ENCODE assay signal across 8 cellular contexts in genomic region chr17:81509687-81510523, GRCh38. TPM values are rescaled to one million over a fixed set of nuclear protein-coding genes. Genes with fewer than 3 reads are reported as not detected.
DNase-seq lines count a peak whose midpoint lies in the region; ATAC-seq and TF ChIP-seq lines count a peak whose summit lies in the region.

No MANE protein-coding gene starts in this region.

- peak overlapping the region; percentile 98 for H3K9ac ChIP-seq in IMR-90 (ENCODE audit: low read depth, low read length)

- CTCF ChIA-PET in A673 (lab: Charles Lee) (no interaction called here), IMR-90 (lab: Yijun Ruan, JAX) (no interaction called here)

- H3K23ac ChIP-seq in IMR-90 (ENCODE audit: low read depth, low read length), result peak overlapping the region; percentile 86

- in situ Hi-C loops in IMR-90 (cut with MboI; ENCODE audit: low sequenced_read_pairs), result no loop called here

- H3K9me3 ChIP-seq in A673 (ENCODE audit: low read depth, low read length, poor library complexity, severe bottlenecking), result no peaks in the 10 kb centered on the region
- no peaks in the 10 kb centered on the region for H3K9me3 ChIP-seq in IMR-90 (ENCODE audit: control insufficient read depth, insufficient read depth, low read length)

- peaks cover 48% of the 10 kb centered on the region for H3K36me3 Mint-ChIP-seq in activated T-helper 2 cell treated with anti-CD3 and anti-CD28 coated beads, Interferon-gamma antibody, Interleukin-2, Interleukin-4, amounts not matched to agents 10 μg/mL and 5 μg/mL and 100 μg/mL, durations not matched to agents 14 hours and 24 hours and 36 hours (ENCODE audit: low read depth)

- H3K18ac ChIP-seq in IMR-90 (ENCODE audit: low read depth, low read length), result no peak overlapping the region

- peak overlapping the region in 1 of 2 experiments; percentile 16; a peak in 2 of 4 replicates for H4K8ac ChIP-seq in IMR-90 (ENCODE audit: low read depth in 2 of 2, low read length in 2 of 2)

- 5% methylated on average over 4 of the region's 19 CpGs; no CpG with 5 or more reads in 1 of the 2 experiments for WGBS in IMR-90 (ENCODE audit: extremely low coverage in 2 of 2, insufficient read length in 1 of 2), 2 experiments

- peak overlapping the region; percentile 97 for H3K4me3 Mint-ChIP-seq in activated T-helper 2 cell treated with anti-CD3 and anti-CD28 coated beads, Interferon-gamma antibody, Interleukin-2, Interleukin-4, amounts not matched to agents 10 μg/mL and 5 μg/mL and 100 μg/mL, durations not matched to agents 14 hours and 24 hours and 36 hours (ENCODE audit: low read depth)

- H2AFZ ChIP-seq in IMR-90 (replicated peaks; ENCODE audit: low read length, poor library complexity), result no peak overlapping the region

- H3K4me3 ChIP-seq in A673 (ENCODE audit: low read depth, low read length, poor library complexity, severe bottlenecking), result peak overlapping the region; percentile 79
- peak overlapping the region; percentile 79 for H3K4me3 ChIP-seq in IMR-90 (ENCODE audit: insufficient read depth, low read depth, low read length)
- H3K4me3 ChIP-seq in iPS-11a (ENCODE audit: low read depth, low read length), result peak overlapping the region; percentile 94

- H3K79me1 ChIP-seq in IMR-90 (ENCODE audit: low read depth in 1 of 2, low read length in 2 of 2), result peaks cover 0 to 35% of the 10 kb centered on the region in 2 experiments; a peak in 2 of 4 replicates

- dilution Hi-C loops in IMR-90 (cut with HindIII; ENCODE audit: low sequenced_read_pairs, unreplicated experiment), result no loop called here

- H3K36me3 ChIP-seq in A673 (ENCODE audit: insufficient read depth, low read length, poor library complexity, severe bottlenecking), result peaks cover 32% of the 10 kb centered on the region
- H3K36me3 ChIP-seq in IMR-90 (ENCODE audit: control insufficient read depth, insufficient read depth, low read length), result peaks cover 37% of the 10 kb centered on the region

- no peak for TF ChIP-seq CTCF in A673 (conservative IDR thresholded peaks at IDR 0.05; ENCODE audit: low read depth, low read length)
- TF ChIP-seq CTCF in IMR-90 (conservative IDR thresholded peaks at IDR 0.05; ENCODE audit: low read depth, low read length), result no peak

- peak overlapping the region; percentile 75 for H2BK5ac ChIP-seq in IMR-90 (ENCODE audit: low read depth, low read length, poor library complexity, severe bottlenecking)

- H2BK120ac ChIP-seq in IMR-90 (ENCODE audit: low read depth, low read length), result no peak overlapping the region

- H3K4me1 ChIP-seq in A673 (ENCODE audit: insufficient read depth, low read length, poor library complexity, severe bottlenecking) (peaks cover 12% of the 10 kb centered on the region), IMR-90 (ENCODE audit: control insufficient read depth, insufficient read depth, low read length) (peaks cover 2% of the 10 kb centered on the region)

- peaks cover 61% of the 10 kb centered on the region for H4K20me1 ChIP-seq in IMR-90 (ENCODE audit: insufficient read depth, low read length)

- H3K4me1 Mint-ChIP-seq in activated T-helper 2 cell treated with anti-CD3 and anti-CD28 coated beads, Interferon-gamma antibody, Interleukin-2, Interleukin-4, amounts not matched to agents 10 μg/mL and 5 μg/mL and 100 μg/mL, durations not matched to agents 14 hours and 24 hours and 36 hours (ENCODE audit: low read depth), result peaks cover 20% of the 10 kb centered on the region

- peak; percentile 27; the same call in 1 of the 2 replicates for TF ChIP-seq POLR2A in IMR-90 (IDR thresholded peaks at IDR 0.05; ENCODE audit: low read depth, low read length)

- H3K56ac ChIP-seq in IMR-90 (ENCODE audit: extremely low read depth, insufficient read depth, low read length), result peak overlapping the region; percentile 80

- H3K4me2 ChIP-seq in IMR-90 (ENCODE audit: low read depth, low read length), result peak overlapping the region; percentile 70

- peak overlapping the region; percentile 93 for H3K14ac ChIP-seq in IMR-90 (replicated peaks; ENCODE audit: low read depth, low read length)

- H2AK5ac ChIP-seq in IMR-90 (ENCODE audit: low read depth, low read length), result no peak overlapping the region

- H3K27me3 ChIP-seq in A673 (replicated peaks; ENCODE audit: insufficient read depth, low read depth, low read length, poor library complexity), result no peaks in the 10 kb centered on the region
- H3K27me3 ChIP-seq in IMR-90 (ENCODE audit: control insufficient read depth, insufficient read depth, low read length), result no peaks in the 10 kb centered on the region

- ATAC-seq in IMR-90 (ENCODE audit: low read depth) (no peak), GM19397 (IDR thresholded peaks at IDR 0.05; ENCODE audit: unreplicated experiment) (no peak), HG02970 (IDR thresholded peaks at IDR 0.05; ENCODE audit: low FRiP score, unreplicated experiment) (no peak)

- no peaks in the 10 kb centered on the region for H3K9me1 ChIP-seq in IMR-90 (ENCODE audit: insufficient read depth, low read length)

- no peak overlapping the region for H2BK20ac ChIP-seq in IMR-90 (ENCODE audit: low read depth, low read length)

- H4K91ac ChIP-seq in IMR-90 (ENCODE audit: insufficient read depth, low read depth, low read length), result no peak overlapping the region

- intact Hi-C loops in A673 (cut with micrococcal nuclease; ENCODE audit: unreplicated experiment) (loop anchor here (10.0 kb wide), 1 partner anchor 95 kb away; no protein-coding TSS in a partner anchor), IMR-90 (cut with micrococcal nuclease) (no loop called here)
- intact Hi-C loops in activated T-helper 2 cell treated with anti-CD3 and anti-CD28 coated beads, Interferon-gamma antibody, Interleukin-2, Interleukin-4, amounts not matched to agents 10 μg/mL and 5 μg/mL and 100 μg/mL, durations not matched to agents 14 hours and 24 hours and 36 hours (cut with micrococcal nuclease), result loop anchor here (5.0 kb wide), 1 partner anchor 113 kb away; the partner anchor contains the start of gene BAHCC1

- no peak overlapping the region for H2AK9ac ChIP-seq in IMR-90 (replicated peaks; ENCODE audit: low read depth, low read length, poor library complexity)

- H3K9me3 Mint-ChIP-seq in activated T-helper 2 cell treated with anti-CD3 and anti-CD28 coated beads, Interferon-gamma antibody, Interleukin-2, Interleukin-4, amounts not matched to agents 10 μg/mL and 5 μg/mL and 100 μg/mL, durations not matched to agents 14 hours and 24 hours and 36 hours, result no peaks in the 10 kb centered on the region

- no peaks in the 10 kb centered on the region for H3K27me3 Mint-ChIP-seq in activated T-helper 2 cell treated with anti-CD3 and anti-CD28 coated beads, Interferon-gamma antibody, Interleukin-2, Interleukin-4, amounts not matched to agents 10 μg/mL and 5 μg/mL and 100 μg/mL, durations not matched to agents 14 hours and 24 hours and 36 hours (ENCODE audit: low read depth)

- POLR2A ChIA-PET in A673 (lab: Charles Lee; ENCODE audit: low non-redundant PET) (no interaction called here), IMR-90 (lab: Charles Lee; ENCODE audit: unreplicated experiment) (no interaction called here)

- TF ChIP-seq RAD21 in IMR-90 (IDR thresholded peaks at IDR 0.05; ENCODE audit: low read length), result no peak

- no peak overlapping the region for H4K5ac ChIP-seq in IMR-90 (ENCODE audit: low read depth, low read length)

- BruUV-seq in A673 (replicated peaks; lab: Mats Ljungman, UMichigan) (no TSS peak), IMR-90 (replicated peaks; lab: Mats Ljungman, UMichigan) (no TSS peak)

- peak overlapping the region; percentile 35 for H3K27ac ChIP-seq in A673 (ENCODE audit: low read depth, low read length, poor library complexity, severe bottlenecking)
- peak overlapping the region; percentile 48 for H3K27ac ChIP-seq in IMR-90 (ENCODE audit: insufficient read depth, low read length)

- H3K4ac ChIP-seq in IMR-90 (ENCODE audit: low read depth, low read length), result no peak overlapping the region

- peak overlapping the region; percentile 82 for H3K27ac Mint-ChIP-seq in activated T-helper 2 cell treated with anti-CD3 and anti-CD28 coated beads, Interferon-gamma antibody, Interleukin-2, Interleukin-4, amounts not matched to agents 10 μg/mL and 5 μg/mL and 100 μg/mL, durations not matched to agents 14 hours and 24 hours and 36 hours

- DNase-seq in A673 (ENCODE audit: low spot score), result no peak
- no peak for DNase-seq in IMR-90
- no peak for DNase-seq in activated T-helper 2 cell treated with anti-CD3 and anti-CD28 coated beads, Interferon-gamma antibody, Interleukin-2, Interleukin-4, amounts not matched to agents 10 μg/mL and 5 μg/mL and 100 μg/mL, durations not matched to agents 14 hours and 24 hours and 36 hours (ENCODE audit: low spot score)
- peak; percentile 48 for DNase-seq in stimulated activated CD4-positive, alpha-beta T cell treated with anti-CD3 and anti-CD28 coated beads, Interleukin-4, amount 100 ng/mL, for 24 hours
- no peak for DNase-seq in NK-92 treated with Interleukin-12 subunit alpha and Interleukin-12 subunit beta, amount 100 ng/mL, for 24 hours (lab: John Stamatoyannopoulos, UW)

- H2BK15ac ChIP-seq in IMR-90 (ENCODE audit: low read depth, low read length), result no peak overlapping the region

RNA-seq across cellular contexts. Expression of gene ACTG1, which starts 2.7 kb away (rescaled TPM):
- total RNA-seq in A673 (2021) (2,855 and 3,247 TPM in 2 replicates), IMR-90 (2012; rRNA removed) (12,144 and 15,732 TPM in 2 replicates)
- polyA plus RNA-seq in IMR-90 (2012; rRNA removed), result 10,271 and 10,907 TPM in 2 replicates
- polyA plus RNA-seq in IMR-90 (2012; cell fraction: cytosol; rRNA removed), result 46,606 and 47,328 TPM in 2 replicates
- 8,917 and 28,399 TPM in 2 replicates for polyA plus RNA-seq in IMR-90 (2012; cell fraction: nucleus; rRNA removed; ENCODE audit: low replicate concordance)
- 4,152 and 4,174 TPM in 2 replicates for total RNA-seq in activated T-helper 2 cell treated with anti-CD3 and anti-CD28 coated beads, Interferon-gamma antibody, Interleukin-2, Interleukin-4, amounts not matched to agents 10 μg/mL and 5 μg/mL and 100 μg/mL, durations not matched to agents 14 hours and 24 hours and 36 hours

RNA-seq across cellular contexts. Expression of gene FSCN2, which starts 18.3 kb away (rescaled TPM):
- total RNA-seq in A673 (2021), result 0.26 and 0.31 TPM in 2 replicates
- total RNA-seq in IMR-90 (2012; rRNA removed), result 0.18 and 0.28 TPM in 2 replicates
- polyA plus RNA-seq in IMR-90 (2012; rRNA removed), result 0.84 and 1.1 TPM in 2 replicates
- polyA plus RNA-seq in IMR-90 (2012; cell fraction: cytosol; rRNA removed), result 0.22 and 0.96 TPM in 2 replicates
- polyA plus RNA-seq in IMR-90 (2012; cell fraction: nucleus; rRNA removed; ENCODE audit: low replicate concordance), result 2.6 and 6.7 TPM in 2 replicates
- 1.1 TPM in 2 replicates for total RNA-seq in activated T-helper 2 cell treated with anti-CD3 and anti-CD28 coated beads, Interferon-gamma antibody, Interleukin-2, Interleukin-4, amounts not matched to agents 10 μg/mL and 5 μg/mL and 100 μg/mL, durations not matched to agents 14 hours and 24 hours and 36 hours

RNA-seq across cellular contexts. Expression of gene FAAP100, which starts 42.2 kb away (rescaled TPM):
- 49.4 and 49.5 TPM in 2 replicates for total RNA-seq in A673 (2021)
- total RNA-seq in IMR-90 (2012; rRNA removed), result 7.5 and 7.9 TPM in 2 replicates
- 24.8 and 27.5 TPM in 2 replicates for polyA plus RNA-seq in IMR-90 (2012; rRNA removed)
- polyA plus RNA-seq in IMR-90 (2012; cell fraction: cytosol; rRNA removed), result 14.4 and 23.9 TPM in 2 replicates
- 48.3 and 135 TPM in 2 replicates for polyA plus RNA-seq in IMR-90 (2012; cell fraction: nucleus; rRNA removed; ENCODE audit: low replicate concordance)
- total RNA-seq in activated T-helper 2 cell treated with anti-CD3 and anti-CD28 coated beads, Interferon-gamma antibody, Interleukin-2, Interleukin-4, amounts not matched to agents 10 μg/mL and 5 μg/mL and 100 μg/mL, durations not matched to agents 14 hours and 24 hours and 36 hours, result 61.6 and 64.4 TPM in 2 replicates
